In the genomic region with DNA sequence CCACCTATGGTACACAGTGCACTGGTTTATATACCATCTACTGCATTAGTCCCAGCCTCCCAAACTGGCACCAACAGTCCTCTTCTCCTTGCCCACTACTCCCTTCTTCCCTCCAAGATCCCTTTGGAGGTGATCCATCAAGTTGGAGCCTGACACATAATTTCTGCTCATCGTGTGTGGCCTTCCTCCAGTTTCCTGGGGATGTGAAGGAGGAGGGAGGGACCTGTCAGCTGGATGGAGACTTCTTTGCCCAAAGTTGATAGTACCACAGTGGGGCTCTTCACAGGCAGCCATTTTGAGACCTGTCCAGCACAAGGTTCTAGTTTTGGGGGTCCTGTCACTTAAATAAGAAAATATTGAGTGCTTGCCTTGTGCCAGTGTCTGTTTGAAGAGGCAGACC, we compare ENCODE assay signal across 21 cellular contexts. TPM values are rescaled to one million over a fixed set of nuclear protein-coding genes. Genes with fewer than 3 reads are reported as not detected.
DNase-seq lines count a peak whose midpoint lies in the region; ATAC-seq and TF ChIP-seq lines count a peak whose summit lies in the region.
"Had no signal": no experiment of that assay in that cellular context is flagged by ENCODE, and none has a peak within 500 bp of the region (broad histone marks: within the 10 kb centered on the region; RNA-seq: fewer than 3 reads in every experiment).

No MANE protein-coding gene starts in this region.

- TF ChIP-seq CTCF in gastroesophageal sphincter (IDR thresholded peaks at IDR 0.05) (no peak), uterus (IDR thresholded peaks at IDR 0.05) (no peak)

- peak overlapping the region; percentile 75 for H3K4me3 ChIP-seq in adipocyte (ENCODE audit: low read length)
- H3K4me3 ChIP-seq in gastroesophageal sphincter, result no peak overlapping the region
- H3K4me3 ChIP-seq in rectal smooth muscle tissue (ENCODE audit: low read length), result no peak overlapping the region
- H3K4me3 ChIP-seq in uterus, result no peak overlapping the region
- H3K4me3 ChIP-seq: body of pancreas, MG63 had no signal

- DNase-seq in adipocyte (ENCODE audit: low read depth) (no peak), uterus (no peak), HuH-7.5 (ENCODE audit: low spot score) (no peak)
- DNase-seq: activated CD4-positive, alpha-beta T cell treated with anti-CD3 and anti-CD28 coated beads, Interleukin-2, amount 50 U/mL, for 4 hours; activated CD8-positive, alpha-beta memory T cell treated with anti-CD3 and anti-CD28 coated beads, Interleukin-2, amount 50 U/mL, for 4 hours; body of pancreas; CD4-positive, CD25-positive, alpha-beta regulatory T cell; NCI-H1417 treated with DMSO at 0.1 percent for 48 hours; NCI-H524; small intestine; stimulated activated CD4-positive, alpha-beta T cell treated with anti-CD3 and anti-CD28 coated beads, Interleukin-2, amount 100 ng/mL, for 48 hours; stimulated activated naive CD4-positive, alpha-beta T cell treated with Interleukin-2 at 50 U/mL for 16 hours had no signal

- WGBS in gastroesophageal sphincter (ENCODE audit: low coverage in 1 of 2), 2 donors, result 40% methylated on average over 1 of the region's 1 CpG; no CpG with 5 or more reads in 1 of the 2 donors

- intact Hi-C loops in uterus (cut with DNase I; ENCODE audit: low total_unique reads), result no loop called here

- H3K27me3 ChIP-seq in adipocyte (replicated peaks; ENCODE audit: control insufficient read depth, insufficient read depth, low read length) (no peaks in the 10 kb centered on the region), gastroesophageal sphincter (no peaks in the 10 kb centered on the region), rectal smooth muscle tissue (ENCODE audit: control insufficient read depth, insufficient read depth, low read length) (no peaks in the 10 kb centered on the region), uterus (no peaks in the 10 kb centered on the region)
- H3K27me3 ChIP-seq: body of pancreas, MG63 had no signal

- no peaks in the 10 kb centered on the region for H3K9me3 ChIP-seq in adipocyte (ENCODE audit: control insufficient read depth, low read length)
- no peaks in the 10 kb centered on the region for H3K9me3 ChIP-seq in gastroesophageal sphincter
- H3K9me3 ChIP-seq in uterus, result no peaks in the 10 kb centered on the region
- H3K9me3 ChIP-seq: body of pancreas, MG63, SK-N-SH had no signal

- TF ChIP-seq POLR2A in gastroesophageal sphincter (IDR thresholded peaks at IDR 0.05) (no peak), uterus (IDR thresholded peaks at IDR 0.05) (no peak)

- H3K36me3 ChIP-seq in adipocyte (ENCODE audit: control insufficient read depth, insufficient read depth, low read length, severe bottlenecking), result no peaks in the 10 kb centered on the region
- H3K36me3 ChIP-seq in gastroesophageal sphincter, result no peaks in the 10 kb centered on the region
- no peaks in the 10 kb centered on the region for H3K36me3 ChIP-seq in rectal smooth muscle tissue (ENCODE audit: control insufficient read depth, insufficient read depth, low read length)
- H3K36me3 ChIP-seq in uterus, result no peaks in the 10 kb centered on the region
- H3K36me3 ChIP-seq: MG63 had no signal

- peak overlapping the region; percentile 80 to 98 (median 96) for H3K27ac ChIP-seq in gastroesophageal sphincter
- H3K27ac ChIP-seq in rectal smooth muscle tissue (ENCODE audit: low read depth, low read length), result peak overlapping the region; percentile 91
- H3K27ac ChIP-seq in uterus, result peak overlapping the region; percentile 98 to 99

- H3K9ac ChIP-seq in adipocyte (ENCODE audit: low read length) (peak overlapping the region; percentile 84), rectal smooth muscle tissue (ENCODE audit: low read length) (no peak overlapping the region)
- H3K9ac ChIP-seq: SK-N-SH had no signal

- no peak for TF ChIP-seq EP300 in gastroesophageal sphincter (IDR thresholded peaks at IDR 0.05)

- ATAC-seq in gastroesophageal sphincter (no peak), GM21576 (IDR thresholded peaks at IDR 0.05; ENCODE audit: unreplicated experiment) (no peak), GM21360 (IDR thresholded peaks at IDR 0.05; ENCODE audit: unreplicated experiment) (no peak)
- ATAC-seq: activated naive CD4-positive, alpha-beta T cell treated with anti-CD3 and anti-CD28 coated beads, Interleukin-2, amount 50 U/mL, for 72 hours; activated T-helper 17 cell treated with anti-CD3 and anti-CD28 coated beads, Interleukin-2, amount 50 U/mL, for 72 hours; body of pancreas; natural killer cell treated with Interleukin-12 subunit alpha and Interleukin-12 subunit beta and Interleukin-15 and Interleukin-18, amount 100 ng/mL, for 72 hours had no signal

- H3K4me1 ChIP-seq in adipocyte (ENCODE audit: control insufficient read depth, insufficient read depth, low read length) (peaks cover 31% of the 10 kb centered on the region), gastroesophageal sphincter (peaks cover 12 to 47% (median 13%) of the 10 kb centered on the region in 3 donors), rectal smooth muscle tissue (ENCODE audit: control insufficient read depth, insufficient read depth, low read length) (peaks cover 23% of the 10 kb centered on the region), uterus (peaks cover 7 to 12% of the 10 kb centered on the region in 2 donors)

RNA-seq across cellular contexts. Expression of a gene that starts 17.1 kb away (rescaled TPM):
- total RNA-seq in gastroesophageal sphincter (100 to 1,000 TPM; 151 to 190 (median 170) TPM), uterus (100 to 1,000 TPM in 2 of 4 donors, 10 to 100 TPM in 2; 66.2 to 212 (median 90.9) TPM)

RNA-seq across cellular contexts. Expression of a gene that starts 45.1 kb away (rescaled TPM):
- total RNA-seq in gastroesophageal sphincter (1 to 10 TPM; 1.4 to 9.3 (median 2.3) TPM), uterus (10 to 100 TPM in 1 of 4 donors, 1 to 10 TPM in 2, not detected in 1; 4.4 to 21.8 (median 5.1) TPM)
